In the genomic region with DNA sequence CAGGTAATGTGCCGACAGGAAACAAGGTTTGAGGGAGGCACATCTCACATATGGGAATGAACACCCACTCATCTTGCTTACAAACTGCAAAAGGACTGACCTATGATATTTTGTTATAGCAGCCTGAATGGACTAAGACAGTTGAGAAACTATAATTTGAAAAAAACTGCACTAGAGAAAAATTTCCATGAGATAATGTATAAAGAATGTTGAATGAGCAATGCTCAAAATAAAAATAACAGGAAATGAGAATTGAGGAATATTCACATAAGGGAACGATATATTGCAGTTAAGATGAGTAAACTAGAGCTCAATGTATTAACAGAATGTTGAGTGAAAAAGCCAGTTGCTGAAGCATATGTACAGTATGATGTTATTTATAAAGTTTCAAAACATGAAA, we compare ENCODE assay signal across 24 cellular contexts. TPM values are rescaled to one million over a fixed set of nuclear protein-coding genes. Genes with fewer than 3 reads are reported as not detected.
A peak's percentile ranks its signal among the peaks of the same experiment; 100 is the strongest.
DNase-seq lines count a peak whose midpoint lies in the region; ATAC-seq, FAIRE-seq and TF ChIP-seq lines count a peak whose summit lies in the region.
"Had no signal": no experiment of that assay in that cellular context is flagged by ENCODE, and none has a peak within 500 bp of the region (broad histone marks: within the 10 kb centered on the region; RNA-seq: fewer than 3 reads in every experiment).

No MANE protein-coding gene starts in this region.

- intact Hi-C loops in PC-3 (cut with micrococcal nuclease) = no loop called here
- intact Hi-C loops in Right ventricle myocardium superior (cut with DNase I) = no loop called here
- intact Hi-C loops in pancreas (cut with DNase I) = no loop called here

- no peaks in the 10 kb centered on the region for H3K9me3 ChIP-seq in PC-3 (ENCODE audit: low read length)
- H3K9me3 ChIP-seq in trophoblast cell (ENCODE audit: insufficient read depth, low read depth, low read length) = no peaks in the 10 kb centered on the region
- H3K9me3 ChIP-seq in pancreas = no peaks in the 10 kb centered on the region
- H3K9me3 ChIP-seq: colonic mucosa, ovary, suprapubic skin, vagina had no signal

- no peak for ATAC-seq in PC-3
- no peak for ATAC-seq in Right ventricle myocardium superior (ENCODE audit: poor library complexity)
- no peak for ATAC-seq in pancreas
- ATAC-seq in GM19467 (IDR thresholded peaks at IDR 0.05; ENCODE audit: unreplicated experiment) = no peak
- ATAC-seq: activated CD4-positive, alpha-beta T cell treated with anti-CD3 and anti-CD28 coated beads for 36 hours; activated CD8-positive, alpha-beta memory T cell treated with anti-CD3 and anti-CD28 coated beads, Interleukin-2, amount 10 ng/mL, durations not matched to agents 7 days and 5 days; naive thymus-derived CD4-positive, alpha-beta T cell; sciatic nerve had no signal

- H2AK5ac ChIP-seq in trophoblast cell (ENCODE audit: low read length) = no peak overlapping the region

- H3K79me2 ChIP-seq in PC-3 (ENCODE audit: low read length) (no peaks in the 10 kb centered on the region), trophoblast cell (ENCODE audit: control insufficient read depth, insufficient read depth, low read length, poor library complexity) (no peaks in the 10 kb centered on the region)

- H3K4me1 ChIP-seq in PC-3 (ENCODE audit: insufficient read depth, low read length) (peaks cover 6% of the 10 kb centered on the region; the same call in 1 of the 2 replicates), trophoblast cell (ENCODE audit: control insufficient read depth in 1 of 2, insufficient read depth in 2 of 2, low read length in 2 of 2) (no peaks in the 10 kb centered on the region), pancreas (no peaks in the 10 kb centered on the region)
- H3K4me1 ChIP-seq: colonic mucosa, suprapubic skin, vagina had no signal

- H2BK120ac ChIP-seq in trophoblast cell (ENCODE audit: insufficient read depth, low read length, poor library complexity) = no peak overlapping the region

- POLR2A ChIA-PET in PC-3 (lab: Charles Lee; ENCODE audit: unreplicated experiment) = interaction anchor here (0.7 kb wide), 1 partner anchor 1554 kb away, joined by 3 read pairs; no protein-coding TSS in a partner anchor

- H4K20me1 ChIP-seq in PC-3 (ENCODE audit: low read length) = no peaks in the 10 kb centered on the region

- no peaks in the 10 kb centered on the region for H3K79me1 ChIP-seq in trophoblast cell (ENCODE audit: low read length)

- no peak overlapping the region for H2BK5ac ChIP-seq in trophoblast cell (ENCODE audit: low read depth, low read length, poor library complexity)

- DNase-seq in EH (ENCODE audit: low read depth) = peak; percentile 69
- peak; percentile 34 for DNase-seq in PC-3
- DNase-seq in epithelial cell of esophagus (ENCODE audit: low read depth) = peak; percentile 48
- peak; percentile 47 to 66 for DNase-seq in lung microvascular endothelial cell (ENCODE audit: low read depth in 2 of 2)
- no peak for DNase-seq in Right ventricle myocardium superior
- DNase-seq in trophoblast cell = no peak
- no peak for DNase-seq in pancreas
- DNase-seq: activated CD4-positive, alpha-beta T cell treated with anti-CD3 and anti-CD28 coated beads for 36 hours; activated CD8-positive, alpha-beta memory T cell treated with anti-CD3 and anti-CD28 coated beads, Interleukin-2, amount 10 ng/mL, durations not matched to agents 7 days and 5 days; CD4-positive, alpha-beta T cell; colonic mucosa; endodermal cell; H7; mesendoderm; MM.1S; naive thymus-derived CD4-positive, alpha-beta T cell; ovary; SIG-M5; T-helper 1 cell had no signal

- H4K91ac ChIP-seq in trophoblast cell (ENCODE audit: low read depth, low read length) = no peak overlapping the region

- no peak overlapping the region for H4K12ac ChIP-seq in trophoblast cell (ENCODE audit: low read depth, low read length)

- H3K23ac ChIP-seq in trophoblast cell (ENCODE audit: low read length) = no peak overlapping the region

- no peak overlapping the region for H3K4ac ChIP-seq in trophoblast cell (ENCODE audit: low read depth, low read length)

- no peak overlapping the region for H3K14ac ChIP-seq in trophoblast cell (ENCODE audit: low read length)

- no peak for TF ChIP-seq CTCF in PC-3 (conservative IDR thresholded peaks at IDR 0.05; ENCODE audit: low read depth, low read length)
- TF ChIP-seq CTCF in epithelial cell of esophagus (IDR thresholded peaks at IDR 0.05; ENCODE audit: insufficient read depth, low read depth, low read length, missing control alignments) = no peak
- TF ChIP-seq CTCF in pancreas (IDR thresholded peaks at IDR 0.05) = no peak

- CTCF ChIA-PET in PC-3 (lab: Charles Lee) = no interaction called here

- no TSS peak for BruUV-seq in PC-3 (replicated peaks; lab: Mats Ljungman, UMichigan)

- H3K27me3 ChIP-seq in PC-3 (ENCODE audit: low read length) = no peaks in the 10 kb centered on the region
- H3K27me3 ChIP-seq in trophoblast cell (ENCODE audit: insufficient read depth, low read length) = no peaks in the 10 kb centered on the region
- H3K27me3 ChIP-seq in pancreas = no peaks in the 10 kb centered on the region
- H3K27me3 ChIP-seq: colonic mucosa, ovary, suprapubic skin, vagina had no signal

- no peaks in the 10 kb centered on the region for H3K9me2 ChIP-seq in PC-3 (replicated peaks; ENCODE audit: low read length)

- no CpG with 5 or more reads among the region's 2 CpGs for WGBS in trophoblast cell (ENCODE audit: extremely low coverage, insufficient coverage, insufficient read length)
- 82 to 86% methylated on average over 2 of the region's 2 CpGs for WGBS in pancreas, 2 donors

- H3K36me3 ChIP-seq in PC-3 (ENCODE audit: low read depth, low read length) = no peaks in the 10 kb centered on the region
- no peaks in the 10 kb centered on the region for H3K36me3 ChIP-seq in trophoblast cell (ENCODE audit: control insufficient read depth in 1 of 2, insufficient read depth in 2 of 2, low read length in 2 of 2)
- H3K36me3 ChIP-seq in pancreas = no peaks in the 10 kb centered on the region
- H3K36me3 ChIP-seq: colonic mucosa, ovary, suprapubic skin, vagina had no signal

- H3K4me2 ChIP-seq in PC-3 (ENCODE audit: low read length) (peak overlapping the region; percentile 4; the same call in 1 of the 2 replicates), trophoblast cell (ENCODE audit: low read length) (no peak overlapping the region)

- no peak overlapping the region for H3K18ac ChIP-seq in trophoblast cell (ENCODE audit: low read length)

- H3K9ac ChIP-seq in PC-3 (ENCODE audit: low read length) (no peak overlapping the region), trophoblast cell (ENCODE audit: low read length) (no peak overlapping the region)

- FAIRE-seq in pancreas (lab: Jason Lieb, UNC) = no peak
- FAIRE-seq: frontal cortex had no signal

- H3K27ac ChIP-seq in PC-3 (ENCODE audit: low read length) (no peak overlapping the region), trophoblast cell (ENCODE audit: low read depth, low read length) (no peak overlapping the region), pancreas (no peak overlapping the region)
- H3K27ac ChIP-seq: colonic mucosa, ovary, suprapubic skin, vagina had no signal

- no peak overlapping the region for H4K8ac ChIP-seq in trophoblast cell (ENCODE audit: low read depth, low read length)

- H2AFZ ChIP-seq in PC-3 (ENCODE audit: low read length) = no peak overlapping the region
- no peak overlapping the region for H2AFZ ChIP-seq in trophoblast cell (ENCODE audit: insufficient read depth, low read length, poor library complexity)

- H3F3A ChIP-seq in PC-3 (ENCODE audit: low read length, unreplicated experiment) = no peaks in the 10 kb centered on the region

- H2BK12ac ChIP-seq in trophoblast cell (ENCODE audit: low read length) = no peak overlapping the region

- H3K4me3 ChIP-seq in PC-3 (ENCODE audit: low read length) (no peak overlapping the region), epithelial cell of esophagus (ENCODE audit: low read length) (no peak overlapping the region), trophoblast cell (ENCODE audit: low read depth, low read length) (no peak overlapping the region), pancreas (no peak overlapping the region)
- H3K4me3 ChIP-seq: colonic mucosa, ovary, suprapubic skin, vagina had no signal

RNA-seq across cellular contexts. Expression of gene TBC1D22B, which starts 6.4 kb away (rescaled TPM):
- total RNA-seq in PC-3 (2014; rRNA removed) = 9.1 and 9.6 TPM in 2 replicates
- 5.9 and 9.7 TPM in 2 replicates for total RNA-seq in lung microvascular endothelial cell
- 5.6 TPM for total RNA-seq in Right ventricle myocardium superior
- 8.4 TPM in 2 replicates for polyA plus RNA-seq in trophoblast cell (2013)
- total RNA-seq in pancreas = 1 to 10 TPM; 5.1 to 9.0 (median 6.3) TPM
- polyA plus RNA-seq in pancreas = 1 to 10 TPM; 4.3 to 6.6 TPM

RNA-seq across cellular contexts. Expression of gene TMEM217, which starts 6.7 kb away (rescaled TPM):
- total RNA-seq in PC-3 (2014; rRNA removed) = 2.2 and 2.4 TPM in 2 replicates
- 7.4 and 8.5 TPM in 2 replicates for total RNA-seq in lung microvascular endothelial cell
- total RNA-seq in Right ventricle myocardium superior = not detected
- polyA plus RNA-seq in trophoblast cell (2013) = 1.7 and 2.2 TPM in 2 replicates
- 1 to 10 TPM in 3 of 6 donors, under 1 TPM in 3; 0.19 to 2.1 (median 0.94) TPM for total RNA-seq in pancreas
- 1 to 10 TPM; 1.4 to 1.7 TPM for polyA plus RNA-seq in pancreas
- total RNA-seq: vagina had no signal

Comparison
In these comparisons a context has a peak if more than half of its experiments do, and no peak if none do; other contexts are left out.
1. DNase-seq: peak in EH (single experiment), PC-3 (single experiment), epithelial cell of esophagus (single experiment) and lung microvascular endothelial cell (2 of 2); none in Right ventricle myocardium superior (single experiment), trophoblast cell (0 of 2) and pancreas (0 of 6).